Comparison of ENCODE assay signal across 1 cellular context in genomic region chr2:110090164-110090563, GRCh38. TPM values are rescaled to one million over a fixed set of nuclear protein-coding genes. Genes with fewer than 3 reads are reported as not detected.
"Had no signal": no experiment of that assay in that cellular context is flagged by ENCODE, and none has a peak within 500 bp of the region (broad histone marks: within the 10 kb centered on the region; RNA-seq: fewer than 3 reads in every experiment).

No MANE protein-coding gene starts in this region.

RNA-seq across cellular contexts. Expression of gene MALL, which starts 25.5 kb away (rescaled TPM):
- polyA plus RNA-seq: GM12878 had no signal
